ENCODE assay signal across 1 cellular context in the genomic region with DNA sequence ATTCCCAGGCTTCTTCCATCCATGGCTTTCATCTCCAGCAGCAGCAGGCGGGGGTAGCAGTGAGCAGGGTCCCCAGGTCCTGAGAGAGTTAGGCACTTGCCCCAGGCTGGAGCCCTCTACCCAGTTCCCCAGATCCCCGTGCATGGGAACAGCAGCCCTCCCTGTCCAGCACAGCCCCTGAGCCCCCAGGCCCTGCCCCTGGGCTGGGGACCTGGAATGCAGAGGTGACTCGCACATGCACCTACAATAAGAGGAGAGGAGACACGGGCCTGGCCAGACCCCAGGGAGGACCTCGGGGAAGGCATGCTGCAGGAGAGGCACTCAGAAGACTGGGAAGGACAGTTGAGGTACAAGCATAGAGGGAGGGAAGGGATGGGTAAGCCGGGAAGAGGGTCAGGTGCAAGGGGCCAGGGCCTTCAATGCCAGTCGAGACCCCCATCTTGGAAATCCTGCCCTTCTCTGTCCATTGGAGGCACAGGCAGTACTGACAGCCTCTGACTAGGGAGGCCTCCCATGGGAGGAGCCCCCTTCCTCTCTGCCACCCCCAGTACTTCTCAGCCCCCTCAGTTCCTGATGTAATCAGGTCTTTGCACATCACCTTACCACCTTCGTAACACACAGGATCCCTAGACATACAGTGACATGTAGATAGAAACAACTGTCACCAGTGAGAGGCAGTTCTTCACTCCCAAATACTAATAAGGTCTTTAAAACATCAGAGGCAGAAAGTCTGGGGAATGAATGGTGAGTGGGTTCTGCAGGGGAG.
TF ChIP-seq lines count a peak whose summit lies in the region.

No MANE protein-coding gene starts in this region.

TF ChIP-seq in H1, 55 proteins besides CTCF, POLR2A, EP300 and RAD21 (continued from another document):
- TF ChIP-seq, protein P1, sequence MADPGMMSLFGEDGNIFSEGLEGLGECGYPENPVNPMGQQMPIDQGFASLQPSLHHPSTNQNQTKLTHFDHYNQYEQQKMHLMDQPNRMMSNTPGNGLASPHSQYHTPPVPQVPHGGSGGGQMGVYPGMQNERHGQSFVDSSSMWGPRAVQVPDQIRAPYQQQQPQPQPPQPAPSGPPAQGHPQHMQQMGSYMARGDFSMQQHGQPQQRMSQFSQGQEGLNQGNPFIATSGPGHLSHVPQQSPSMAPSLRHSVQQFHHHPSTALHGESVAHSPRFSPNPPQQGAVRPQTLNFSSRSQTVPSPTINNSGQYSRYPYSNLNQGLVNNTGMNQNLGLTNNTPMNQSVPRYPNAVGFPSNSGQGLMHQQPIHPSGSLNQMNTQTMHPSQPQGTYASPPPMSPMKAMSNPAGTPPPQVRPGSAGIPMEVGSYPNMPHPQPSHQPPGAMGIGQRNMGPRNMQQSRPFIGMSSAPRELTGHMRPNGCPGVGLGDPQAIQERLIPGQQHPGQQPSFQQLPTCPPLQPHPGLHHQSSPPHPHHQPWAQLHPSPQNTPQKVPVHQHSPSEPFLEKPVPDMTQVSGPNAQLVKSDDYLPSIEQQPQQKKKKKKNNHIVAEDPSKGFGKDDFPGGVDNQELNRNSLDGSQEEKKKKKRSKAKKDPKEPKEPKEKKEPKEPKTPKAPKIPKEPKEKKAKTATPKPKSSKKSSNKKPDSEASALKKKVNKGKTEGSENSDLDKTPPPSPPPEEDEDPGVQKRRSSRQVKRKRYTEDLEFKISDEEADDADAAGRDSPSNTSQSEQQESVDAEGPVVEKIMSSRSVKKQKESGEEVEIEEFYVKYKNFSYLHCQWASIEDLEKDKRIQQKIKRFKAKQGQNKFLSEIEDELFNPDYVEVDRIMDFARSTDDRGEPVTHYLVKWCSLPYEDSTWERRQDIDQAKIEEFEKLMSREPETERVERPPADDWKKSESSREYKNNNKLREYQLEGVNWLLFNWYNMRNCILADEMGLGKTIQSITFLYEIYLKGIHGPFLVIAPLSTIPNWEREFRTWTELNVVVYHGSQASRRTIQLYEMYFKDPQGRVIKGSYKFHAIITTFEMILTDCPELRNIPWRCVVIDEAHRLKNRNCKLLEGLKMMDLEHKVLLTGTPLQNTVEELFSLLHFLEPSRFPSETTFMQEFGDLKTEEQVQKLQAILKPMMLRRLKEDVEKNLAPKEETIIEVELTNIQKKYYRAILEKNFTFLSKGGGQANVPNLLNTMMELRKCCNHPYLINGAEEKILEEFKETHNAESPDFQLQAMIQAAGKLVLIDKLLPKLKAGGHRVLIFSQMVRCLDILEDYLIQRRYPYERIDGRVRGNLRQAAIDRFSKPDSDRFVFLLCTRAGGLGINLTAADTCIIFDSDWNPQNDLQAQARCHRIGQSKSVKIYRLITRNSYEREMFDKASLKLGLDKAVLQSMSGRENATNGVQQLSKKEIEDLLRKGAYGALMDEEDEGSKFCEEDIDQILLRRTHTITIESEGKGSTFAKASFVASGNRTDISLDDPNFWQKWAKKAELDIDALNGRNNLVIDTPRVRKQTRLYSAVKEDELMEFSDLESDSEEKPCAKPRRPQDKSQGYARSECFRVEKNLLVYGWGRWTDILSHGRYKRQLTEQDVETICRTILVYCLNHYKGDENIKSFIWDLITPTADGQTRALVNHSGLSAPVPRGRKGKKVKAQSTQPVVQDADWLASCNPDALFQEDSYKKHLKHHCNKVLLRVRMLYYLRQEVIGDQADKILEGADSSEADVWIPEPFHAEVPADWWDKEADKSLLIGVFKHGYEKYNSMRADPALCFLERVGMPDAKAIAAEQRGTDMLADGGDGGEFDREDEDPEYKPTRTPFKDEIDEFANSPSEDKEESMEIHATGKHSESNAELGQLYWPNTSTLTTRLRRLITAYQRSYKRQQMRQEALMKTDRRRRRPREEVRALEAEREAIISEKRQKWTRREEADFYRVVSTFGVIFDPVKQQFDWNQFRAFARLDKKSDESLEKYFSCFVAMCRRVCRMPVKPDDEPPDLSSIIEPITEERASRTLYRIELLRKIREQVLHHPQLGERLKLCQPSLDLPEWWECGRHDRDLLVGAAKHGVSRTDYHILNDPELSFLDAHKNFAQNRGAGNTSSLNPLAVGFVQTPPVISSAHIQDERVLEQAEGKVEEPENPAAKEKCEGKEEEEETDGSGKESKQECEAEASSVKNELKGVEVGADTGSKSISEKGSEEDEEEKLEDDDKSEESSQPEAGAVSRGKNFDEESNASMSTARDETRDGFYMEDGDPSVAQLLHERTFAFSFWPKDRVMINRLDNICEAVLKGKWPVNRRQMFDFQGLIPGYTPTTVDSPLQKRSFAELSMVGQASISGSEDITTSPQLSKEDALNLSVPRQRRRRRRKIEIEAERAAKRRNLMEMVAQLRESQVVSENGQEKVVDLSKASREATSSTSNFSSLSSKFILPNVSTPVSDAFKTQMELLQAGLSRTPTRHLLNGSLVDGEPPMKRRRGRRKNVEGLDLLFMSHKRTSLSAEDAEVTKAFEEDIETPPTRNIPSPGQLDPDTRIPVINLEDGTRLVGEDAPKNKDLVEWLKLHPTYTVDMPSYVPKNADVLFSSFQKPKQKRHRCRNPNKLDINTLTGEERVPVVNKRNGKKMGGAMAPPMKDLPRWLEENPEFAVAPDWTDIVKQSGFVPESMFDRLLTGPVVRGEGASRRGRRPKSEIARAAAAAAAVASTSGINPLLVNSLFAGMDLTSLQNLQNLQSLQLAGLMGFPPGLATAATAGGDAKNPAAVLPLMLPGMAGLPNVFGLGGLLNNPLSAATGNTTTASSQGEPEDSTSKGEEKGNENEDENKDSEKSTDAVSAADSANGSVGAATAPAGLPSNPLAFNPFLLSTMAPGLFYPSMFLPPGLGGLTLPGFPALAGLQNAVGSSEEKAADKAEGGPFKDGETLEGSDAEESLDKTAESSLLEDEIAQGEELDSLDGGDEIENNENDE (IDR thresholded peaks at IDR 0.05; ENCODE audit: insufficient replicate concordance, low read length): no peak
- TF ChIP-seq CEBPB (IDR thresholded peaks at IDR 0.05; ENCODE audit: low read depth, low read length) (no peak), KDM1A (IDR thresholded peaks at IDR 0.05; ENCODE audit: borderline replicate concordance, low read length) (no peak), SIN3A (conservative IDR thresholded peaks at IDR 0.05 in 1 of 2, IDR thresholded peaks at IDR 0.05 in 1 of 2; ENCODE audit: low read depth in 1 of 2, low read length in 2 of 2) (no peak)
